In the genomic region with DNA sequence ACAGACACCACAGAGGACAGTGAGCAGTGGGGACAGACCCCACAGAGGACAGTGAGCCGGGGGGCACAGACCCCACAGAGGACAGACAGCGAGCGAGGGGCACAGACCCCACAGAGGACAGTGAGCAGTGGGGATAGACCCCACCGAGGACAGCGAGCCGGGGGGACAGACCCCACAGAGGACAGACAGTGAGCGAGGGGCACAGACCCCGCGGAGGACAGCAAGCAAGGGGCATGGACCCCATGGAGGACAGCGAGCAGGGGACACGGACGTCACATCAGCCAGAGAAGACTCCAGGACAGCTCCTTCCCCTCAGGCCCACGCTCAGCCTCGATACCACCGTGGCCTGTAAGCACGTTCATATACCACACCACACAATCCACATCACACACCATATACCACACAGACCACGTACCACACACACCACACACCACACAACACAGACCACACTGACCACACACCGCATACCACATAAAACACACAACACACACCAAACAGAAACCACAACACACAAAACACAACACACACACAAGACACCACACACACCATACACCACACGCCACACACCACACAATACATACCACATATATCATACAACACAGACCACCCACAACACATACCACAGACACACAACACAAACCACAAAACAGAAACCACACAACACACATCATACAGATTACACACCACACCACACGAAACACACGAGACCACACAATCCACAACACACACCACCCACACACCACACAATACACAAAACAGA, we compare ENCODE assay signal across 1 cellular context.
TF ChIP-seq lines count a peak whose summit lies in the region.

No MANE protein-coding gene starts in this region.

TF ChIP-seq in HCT116, 20 proteins besides CTCF, POLR2A, EP300 and RAD21 (continued from another document):
- TF ChIP-seq, protein P1, sequence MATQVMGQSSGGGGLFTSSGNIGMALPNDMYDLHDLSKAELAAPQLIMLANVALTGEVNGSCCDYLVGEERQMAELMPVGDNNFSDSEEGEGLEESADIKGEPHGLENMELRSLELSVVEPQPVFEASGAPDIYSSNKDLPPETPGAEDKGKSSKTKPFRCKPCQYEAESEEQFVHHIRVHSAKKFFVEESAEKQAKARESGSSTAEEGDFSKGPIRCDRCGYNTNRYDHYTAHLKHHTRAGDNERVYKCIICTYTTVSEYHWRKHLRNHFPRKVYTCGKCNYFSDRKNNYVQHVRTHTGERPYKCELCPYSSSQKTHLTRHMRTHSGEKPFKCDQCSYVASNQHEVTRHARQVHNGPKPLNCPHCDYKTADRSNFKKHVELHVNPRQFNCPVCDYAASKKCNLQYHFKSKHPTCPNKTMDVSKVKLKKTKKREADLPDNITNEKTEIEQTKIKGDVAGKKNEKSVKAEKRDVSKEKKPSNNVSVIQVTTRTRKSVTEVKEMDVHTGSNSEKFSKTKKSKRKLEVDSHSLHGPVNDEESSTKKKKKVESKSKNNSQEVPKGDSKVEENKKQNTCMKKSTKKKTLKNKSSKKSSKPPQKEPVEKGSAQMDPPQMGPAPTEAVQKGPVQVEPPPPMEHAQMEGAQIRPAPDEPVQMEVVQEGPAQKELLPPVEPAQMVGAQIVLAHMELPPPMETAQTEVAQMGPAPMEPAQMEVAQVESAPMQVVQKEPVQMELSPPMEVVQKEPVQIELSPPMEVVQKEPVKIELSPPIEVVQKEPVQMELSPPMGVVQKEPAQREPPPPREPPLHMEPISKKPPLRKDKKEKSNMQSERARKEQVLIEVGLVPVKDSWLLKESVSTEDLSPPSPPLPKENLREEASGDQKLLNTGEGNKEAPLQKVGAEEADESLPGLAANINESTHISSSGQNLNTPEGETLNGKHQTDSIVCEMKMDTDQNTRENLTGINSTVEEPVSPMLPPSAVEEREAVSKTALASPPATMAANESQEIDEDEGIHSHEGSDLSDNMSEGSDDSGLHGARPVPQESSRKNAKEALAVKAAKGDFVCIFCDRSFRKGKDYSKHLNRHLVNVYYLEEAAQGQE (IDR thresholded peaks at IDR 0.05; ENCODE audit: low read depth) = no peak
- TF ChIP-seq ELF1 (IDR thresholded peaks at IDR 0.05; ENCODE audit: borderline replicate concordance, low read depth) = no peak
